Comparison of ENCODE assay signal across 2 cellular contexts in the genomic region with DNA sequence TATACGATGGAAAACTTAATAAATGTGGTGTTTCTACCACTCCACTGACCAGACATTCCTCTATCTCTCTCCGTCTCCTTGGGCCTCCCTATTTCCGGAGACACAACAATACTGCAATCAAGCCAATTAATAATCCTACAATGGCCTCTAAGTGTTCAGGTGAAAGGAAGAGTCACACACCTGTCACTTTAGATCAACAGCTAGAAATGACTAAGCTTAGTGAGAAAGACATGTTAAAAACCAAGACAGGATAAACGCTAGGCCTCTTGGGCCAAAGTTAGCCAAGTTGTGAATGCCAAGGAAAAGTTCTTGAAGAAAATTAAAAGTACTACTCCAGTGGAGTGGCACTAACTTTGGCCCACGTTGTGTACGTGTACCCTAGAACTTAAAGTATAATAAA.
TF ChIP-seq lines count a peak whose summit lies in the region.

No MANE protein-coding gene starts in this region.

TF ChIP-seq in HCT116, 20 proteins besides CTCF, POLR2A, EP300 and RAD21:
- TF ChIP-seq ZFX (IDR thresholded peaks at IDR 0.05) (no peak), FOSL1 (IDR thresholded peaks at IDR 0.05; ENCODE audit: low read depth) (0 out of 2 replicates have a peak, but pooled peaks have one; percentile 25), CEBPB (IDR thresholded peaks at IDR 0.05; ENCODE audit: low read depth) (no peak), SP1 (IDR thresholded peaks at IDR 0.05; ENCODE audit: low read depth) (peak; percentile 26; the same call in 1 of the 2 replicates)
- TF ChIP-seq, protein P1, sequence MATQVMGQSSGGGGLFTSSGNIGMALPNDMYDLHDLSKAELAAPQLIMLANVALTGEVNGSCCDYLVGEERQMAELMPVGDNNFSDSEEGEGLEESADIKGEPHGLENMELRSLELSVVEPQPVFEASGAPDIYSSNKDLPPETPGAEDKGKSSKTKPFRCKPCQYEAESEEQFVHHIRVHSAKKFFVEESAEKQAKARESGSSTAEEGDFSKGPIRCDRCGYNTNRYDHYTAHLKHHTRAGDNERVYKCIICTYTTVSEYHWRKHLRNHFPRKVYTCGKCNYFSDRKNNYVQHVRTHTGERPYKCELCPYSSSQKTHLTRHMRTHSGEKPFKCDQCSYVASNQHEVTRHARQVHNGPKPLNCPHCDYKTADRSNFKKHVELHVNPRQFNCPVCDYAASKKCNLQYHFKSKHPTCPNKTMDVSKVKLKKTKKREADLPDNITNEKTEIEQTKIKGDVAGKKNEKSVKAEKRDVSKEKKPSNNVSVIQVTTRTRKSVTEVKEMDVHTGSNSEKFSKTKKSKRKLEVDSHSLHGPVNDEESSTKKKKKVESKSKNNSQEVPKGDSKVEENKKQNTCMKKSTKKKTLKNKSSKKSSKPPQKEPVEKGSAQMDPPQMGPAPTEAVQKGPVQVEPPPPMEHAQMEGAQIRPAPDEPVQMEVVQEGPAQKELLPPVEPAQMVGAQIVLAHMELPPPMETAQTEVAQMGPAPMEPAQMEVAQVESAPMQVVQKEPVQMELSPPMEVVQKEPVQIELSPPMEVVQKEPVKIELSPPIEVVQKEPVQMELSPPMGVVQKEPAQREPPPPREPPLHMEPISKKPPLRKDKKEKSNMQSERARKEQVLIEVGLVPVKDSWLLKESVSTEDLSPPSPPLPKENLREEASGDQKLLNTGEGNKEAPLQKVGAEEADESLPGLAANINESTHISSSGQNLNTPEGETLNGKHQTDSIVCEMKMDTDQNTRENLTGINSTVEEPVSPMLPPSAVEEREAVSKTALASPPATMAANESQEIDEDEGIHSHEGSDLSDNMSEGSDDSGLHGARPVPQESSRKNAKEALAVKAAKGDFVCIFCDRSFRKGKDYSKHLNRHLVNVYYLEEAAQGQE (IDR thresholded peaks at IDR 0.05; ENCODE audit: low read depth), result no peak
- TF ChIP-seq, protein P2, sequence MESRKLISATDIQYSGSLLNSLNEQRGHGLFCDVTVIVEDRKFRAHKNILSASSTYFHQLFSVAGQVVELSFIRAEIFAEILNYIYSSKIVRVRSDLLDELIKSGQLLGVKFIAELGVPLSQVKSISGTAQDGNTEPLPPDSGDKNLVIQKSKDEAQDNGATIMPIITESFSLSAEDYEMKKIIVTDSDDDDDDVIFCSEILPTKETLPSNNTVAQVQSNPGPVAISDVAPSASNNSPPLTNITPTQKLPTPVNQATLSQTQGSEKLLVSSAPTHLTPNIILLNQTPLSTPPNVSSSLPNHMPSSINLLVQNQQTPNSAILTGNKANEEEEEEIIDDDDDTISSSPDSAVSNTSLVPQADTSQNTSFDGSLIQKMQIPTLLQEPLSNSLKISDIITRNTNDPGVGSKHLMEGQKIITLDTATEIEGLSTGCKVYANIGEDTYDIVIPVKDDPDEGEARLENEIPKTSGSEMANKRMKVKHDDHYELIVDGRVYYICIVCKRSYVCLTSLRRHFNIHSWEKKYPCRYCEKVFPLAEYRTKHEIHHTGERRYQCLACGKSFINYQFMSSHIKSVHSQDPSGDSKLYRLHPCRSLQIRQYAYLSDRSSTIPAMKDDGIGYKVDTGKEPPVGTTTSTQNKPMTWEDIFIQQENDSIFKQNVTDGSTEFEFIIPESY (IDR thresholded peaks at IDR 0.05; ENCODE audit: extremely low read depth, insufficient replicate concordance, low read length), result no peak
- TF ChIP-seq, protein P3, sequence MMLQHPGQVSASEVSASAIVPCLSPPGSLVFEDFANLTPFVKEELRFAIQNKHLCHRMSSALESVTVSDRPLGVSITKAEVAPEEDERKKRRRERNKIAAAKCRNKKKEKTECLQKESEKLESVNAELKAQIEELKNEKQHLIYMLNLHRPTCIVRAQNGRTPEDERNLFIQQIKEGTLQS (IDR thresholded peaks at IDR 0.05), result no peak

TF ChIP-seq in K562, 482 proteins besides CTCF, POLR2A, EP300 and RAD21:
- TF ChIP-seq CHD1 (IDR thresholded peaks at IDR 0.05; ENCODE audit: low read length) (no peak), NFRKB (IDR thresholded peaks at IDR 0.05; ENCODE audit: low read depth) (no peak), ZNF263 (CRISPR knock-in tag; IDR thresholded peaks at IDR 0.05; ENCODE audit: borderline replicate concordance) (no peak), ZEB2 (IDR thresholded peaks at IDR 0.05) (no peak), ZNF584 (CRISPR knock-in tag; IDR thresholded peaks at IDR 0.05; ENCODE audit: low read depth) (no peak), ADNP (tag; IDR thresholded peaks at IDR 0.05) (no peak), NR2C1 (IDR thresholded peaks at IDR 0.05) (no peak), NR2C1 (tag; IDR thresholded peaks at IDR 0.05) (no peak)
